In the genomic region with DNA sequence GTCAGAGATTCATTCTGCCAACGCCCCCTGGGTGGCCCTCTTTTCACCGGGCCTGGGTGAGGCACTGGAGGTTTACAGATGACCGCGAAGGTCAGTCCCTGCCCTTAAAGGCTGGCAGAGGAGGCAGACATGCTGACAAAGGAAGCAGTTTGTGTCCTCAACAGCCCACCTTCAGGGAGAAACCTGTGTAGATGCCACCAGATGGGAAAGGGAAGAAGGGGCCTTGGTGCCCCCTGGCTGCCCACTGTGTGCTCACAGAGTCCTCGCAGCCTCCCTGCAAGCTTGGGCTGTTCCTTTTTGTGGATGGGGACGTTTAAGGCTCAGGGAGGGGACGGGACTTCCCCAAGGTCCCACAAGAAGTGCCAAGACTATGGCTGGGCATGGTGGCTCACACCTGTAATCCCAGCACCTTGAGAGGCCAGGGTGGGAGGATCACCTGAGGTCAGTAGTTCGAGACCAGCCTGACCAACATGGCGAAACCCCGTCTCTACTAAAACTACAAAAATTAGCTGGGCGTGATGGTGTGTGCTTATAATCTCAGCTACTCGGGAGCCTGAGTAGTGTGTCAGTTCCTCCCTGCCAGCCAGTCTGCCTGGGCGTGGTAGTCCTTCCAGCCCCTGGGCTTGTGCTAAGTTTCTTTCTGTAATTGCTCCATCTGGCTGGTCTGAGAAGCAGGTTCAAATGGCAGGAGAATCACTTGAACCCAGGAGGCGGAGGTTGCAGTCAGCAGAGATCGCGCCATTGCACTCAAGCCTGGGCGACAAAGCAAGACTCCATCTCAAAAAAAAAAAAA, we compare ENCODE assay signal across 12 cellular contexts. TPM values are rescaled to one million over a fixed set of nuclear protein-coding genes. Genes with fewer than 3 reads are reported as not detected.
DNase-seq lines count a peak whose midpoint lies in the region; ATAC-seq and TF ChIP-seq lines count a peak whose summit lies in the region.
"Had no signal": no experiment of that assay in that cellular context is flagged by ENCODE, and none has a peak within 500 bp of the region (broad histone marks: within the 10 kb centered on the region; RNA-seq: fewer than 3 reads in every experiment).

No MANE protein-coding gene starts in this region.

- H3K4me3 ChIP-seq in OCI-LY3 (ENCODE audit: low read length) = no peak overlapping the region
- no peak overlapping the region for H3K4me3 ChIP-seq in neural progenitor cell
- H3K4me3 ChIP-seq in HAP-1 = no peak overlapping the region
- H3K4me3 ChIP-seq: breast epithelium had no signal

- TF ChIP-seq CTCF in OCI-LY3 (IDR thresholded peaks at IDR 0.05; ENCODE audit: low read depth, low read length) = 0 out of 2 replicates have a peak, but pooled peaks have one; percentile 13
- TF ChIP-seq CTCF in neural progenitor cell (IDR thresholded peaks at IDR 0.05) = no peak

- H3K36me3 Mint-ChIP-seq in dendritic cell treated with granulocyte-macrophage colony-stimulating factor and Interleukin-4, amounts not matched to agents 40 ng/mL and 50 ng/mL, for 4 days (ENCODE audit: low read depth) = peaks cover 87% of the 10 kb centered on the region
- no peaks in the 10 kb centered on the region for H3K36me3 Mint-ChIP-seq in neural progenitor cell
- H3K36me3 Mint-ChIP-seq: activated CD8-positive, alpha-beta memory T cell treated with anti-CD3 and anti-CD28 coated beads, Interleukin-2, amount 10 ng/mL, durations not matched to agents 7 days and 5 days; T-cell had no signal

- H3K79me2 ChIP-seq in OCI-LY3 (ENCODE audit: low read length) (peaks cover 99% of the 10 kb centered on the region), neural progenitor cell (ENCODE audit: low read depth) (peaks cover 10% of the 10 kb centered on the region)

- ATAC-seq in HG03469 (IDR thresholded peaks at IDR 0.05; ENCODE audit: unreplicated experiment) = no peak
- ATAC-seq in HG03460 (IDR thresholded peaks at IDR 0.05; ENCODE audit: unreplicated experiment) = no peak
- ATAC-seq: activated CD8-positive, alpha-beta memory T cell treated with anti-CD3 and anti-CD28 coated beads, Interleukin-2, amount 10 ng/mL, durations not matched to agents 7 days and 5 days; T-cell had no signal

- DNase-seq in GM03348 (ENCODE audit: low spot score) (peak; percentile 52), neural progenitor cell (ENCODE audit: low spot score) (no peak), cerebellar cortex (ENCODE audit: low spot score) (no peak), HAP-1 (ENCODE audit: low spot score in 2 of 2) (no peak)
- DNase-seq: activated CD8-positive, alpha-beta memory T cell treated with anti-CD3 and anti-CD28 coated beads, Interleukin-2, amount 10 ng/mL, durations not matched to agents 7 days and 5 days; retina had no signal

- H3K4me1 ChIP-seq in OCI-LY3 (ENCODE audit: low read length) (peaks cover 47% of the 10 kb centered on the region), neural progenitor cell (peaks cover 9% of the 10 kb centered on the region), HAP-1 (no peaks in the 10 kb centered on the region)

- H3K4me2 ChIP-seq in OCI-LY3 (ENCODE audit: low read length) = no peak overlapping the region
- no peak overlapping the region for H3K4me2 ChIP-seq in neural progenitor cell

- H3K36me3 ChIP-seq in OCI-LY3 (replicated peaks; ENCODE audit: low read depth, low read length) = peaks cover 43% of the 10 kb centered on the region
- H3K36me3 ChIP-seq in neural progenitor cell = no peaks in the 10 kb centered on the region
- no peaks in the 10 kb centered on the region for H3K36me3 ChIP-seq in HAP-1 (replicated peaks)
- H3K36me3 ChIP-seq: breast epithelium had no signal

- H3K27ac Mint-ChIP-seq in dendritic cell treated with granulocyte-macrophage colony-stimulating factor and Interleukin-4, amounts not matched to agents 40 ng/mL and 50 ng/mL, for 4 days = peak overlapping the region; percentile 8
- peak overlapping the region; percentile 82 for H3K27ac Mint-ChIP-seq in neural progenitor cell
- H3K27ac Mint-ChIP-seq: activated CD8-positive, alpha-beta memory T cell treated with anti-CD3 and anti-CD28 coated beads, Interleukin-2, amount 10 ng/mL, durations not matched to agents 7 days and 5 days; T-cell had no signal

- peaks cover 13% of the 10 kb centered on the region for H3F3A ChIP-seq in neural progenitor cell (ENCODE audit: low read depth)

- H4K20me1 ChIP-seq in OCI-LY3 (ENCODE audit: insufficient read depth, low read length) (peaks cover 99% of the 10 kb centered on the region), neural progenitor cell (ENCODE audit: low read depth) (peaks cover 95% of the 10 kb centered on the region)

- no peak overlapping the region; the same call in 1 of the 2 replicates for H3K27ac ChIP-seq in OCI-LY3 (ENCODE audit: low read length)
- no peak overlapping the region for H3K27ac ChIP-seq in neural progenitor cell
- H3K27ac ChIP-seq: breast epithelium had no signal

- no peak overlapping the region for H3K4me3 Mint-ChIP-seq in dendritic cell treated with granulocyte-macrophage colony-stimulating factor and Interleukin-4, amounts not matched to agents 40 ng/mL and 50 ng/mL, for 4 days
- no peak overlapping the region for H3K4me3 Mint-ChIP-seq in neural progenitor cell
- H3K4me3 Mint-ChIP-seq: activated CD8-positive, alpha-beta memory T cell treated with anti-CD3 and anti-CD28 coated beads, Interleukin-2, amount 10 ng/mL, durations not matched to agents 7 days and 5 days; T-cell had no signal

- H3K9me3 Mint-ChIP-seq in dendritic cell treated with granulocyte-macrophage colony-stimulating factor and Interleukin-4, amounts not matched to agents 40 ng/mL and 50 ng/mL, for 4 days = no peaks in the 10 kb centered on the region
- H3K9me3 Mint-ChIP-seq in neural progenitor cell = no peaks in the 10 kb centered on the region
- H3K9me3 Mint-ChIP-seq: T-cell had no signal

- H3K27me3 Mint-ChIP-seq in dendritic cell treated with granulocyte-macrophage colony-stimulating factor and Interleukin-4, amounts not matched to agents 40 ng/mL and 50 ng/mL, for 4 days = no peaks in the 10 kb centered on the region
- H3K27me3 Mint-ChIP-seq in neural progenitor cell (ENCODE audit: insufficient read depth, low read depth) = peaks cover 11% of the 10 kb centered on the region
- H3K27me3 Mint-ChIP-seq: activated CD8-positive, alpha-beta memory T cell treated with anti-CD3 and anti-CD28 coated beads, Interleukin-2, amount 10 ng/mL, durations not matched to agents 7 days and 5 days had no signal

- in situ Hi-C loops in HAP-1 (cut with MboI; ENCODE audit: low sequenced_read_pairs) = no loop called here

- intact Hi-C loops in dendritic cell treated with granulocyte-macrophage colony-stimulating factor and Interleukin-4, amounts not matched to agents 40 ng/mL and 50 ng/mL, for 4 days (cut with micrococcal nuclease) = loop anchor here (5.0 to 10.0 kb wide), 2 partner anchors 37 to 159 kb away; partner anchors contain the start of gene NEK6

- no peaks in the 10 kb centered on the region for H3K27me3 ChIP-seq in OCI-LY3 (ENCODE audit: low read depth, low read length)
- H3K27me3 ChIP-seq in neural progenitor cell = no peaks in the 10 kb centered on the region
- H3K27me3 ChIP-seq in HAP-1 (ENCODE audit: low read depth) = no peaks in the 10 kb centered on the region
- H3K27me3 ChIP-seq: breast epithelium had no signal

- H3K9me3 ChIP-seq in OCI-LY3 (ENCODE audit: insufficient read depth, low read length) (no peaks in the 10 kb centered on the region), neural progenitor cell (ENCODE audit: low read depth) (no peaks in the 10 kb centered on the region), HAP-1 (no peaks in the 10 kb centered on the region)
- H3K9me3 ChIP-seq: breast epithelium had no signal

- H3K4me1 Mint-ChIP-seq in dendritic cell treated with granulocyte-macrophage colony-stimulating factor and Interleukin-4, amounts not matched to agents 40 ng/mL and 50 ng/mL, for 4 days (ENCODE audit: low read depth) = peaks cover 92% of the 10 kb centered on the region
- H3K4me1 Mint-ChIP-seq in neural progenitor cell = peaks cover 17% of the 10 kb centered on the region

- no peak overlapping the region for H3K9ac ChIP-seq in OCI-LY3 (ENCODE audit: low read length)
- no peak overlapping the region for H3K9ac ChIP-seq in neural progenitor cell

- H2AFZ ChIP-seq in OCI-LY3 (ENCODE audit: low read depth, low read length) (no peak overlapping the region), neural progenitor cell (replicated peaks) (no peak overlapping the region)

RNA-seq across cellular contexts. Expression of gene NEK6, which starts 36.2 kb away (rescaled TPM):
- 18.5 and 21.2 TPM in 2 replicates for total RNA-seq in neural progenitor cell (ENCODE audit: low replicate concordance)
